21 cellular contexts compared by ENCODE assay signal in the genomic region with DNA sequence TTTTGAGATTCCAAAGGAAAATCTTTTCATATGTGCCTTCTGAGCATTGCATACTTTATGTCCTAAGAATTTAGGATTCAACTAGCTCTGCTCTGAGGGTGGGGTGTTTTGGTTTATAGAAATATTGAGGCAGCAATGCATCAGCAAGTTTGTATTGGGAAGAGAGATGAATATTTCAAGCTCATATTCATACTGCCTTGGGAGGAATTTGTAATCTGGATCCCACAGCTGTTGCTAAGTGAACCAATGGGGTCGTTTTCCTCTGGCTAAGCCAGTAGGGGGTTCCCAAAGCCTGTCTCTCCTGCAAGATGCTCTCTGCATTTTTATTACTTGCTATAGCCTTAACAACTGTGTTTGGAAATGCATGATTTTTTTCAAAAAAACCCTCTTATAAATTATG.
A peak's percentile ranks its signal among the peaks of the same experiment; 100 is the strongest.
DNase-seq lines count a peak whose midpoint lies in the region; ATAC-seq, FAIRE-seq and TF ChIP-seq lines count a peak whose summit lies in the region.
"Had no signal": no experiment of that assay in that cellular context is flagged by ENCODE, and none has a peak within 500 bp of the region (broad histone marks: within the 10 kb centered on the region; RNA-seq: fewer than 3 reads in every experiment).

No MANE protein-coding gene starts in this region.

- H3K4me1 Mint-ChIP-seq in activated CD8-positive, alpha-beta T cell treated with anti-CD3 and anti-CD28 coated beads for 36 hours (ENCODE audit: low read depth): peaks cover 10% of the 10 kb centered on the region

- no peak overlapping the region for H3K27ac Mint-ChIP-seq in activated CD8-positive, alpha-beta T cell treated with anti-CD3 and anti-CD28 coated beads for 36 hours
- H3K27ac Mint-ChIP-seq: activated naive CD4-positive, alpha-beta T cell treated with anti-CD3 and anti-CD28 coated beads, Interleukin-2, amount 10 ng/mL, durations not matched to agents 7 days and 5 days; natural killer cell had no signal

- no peak for FAIRE-seq in pancreas (lab: Jason Lieb, UNC)
- FAIRE-seq: G401.6, GM12892, urothelium cell line had no signal

- H3K9me3 Mint-ChIP-seq in activated CD8-positive, alpha-beta T cell treated with anti-CD3 and anti-CD28 coated beads for 36 hours: no peaks in the 10 kb centered on the region
- H3K9me3 Mint-ChIP-seq: natural killer cell had no signal

- no peak for ATAC-seq in pancreas
- ATAC-seq in aorta (ENCODE audit: low FRiP score): no peak
- no peak for ATAC-seq in activated CD8-positive, alpha-beta T cell treated with anti-CD3 and anti-CD28 coated beads for 36 hours
- ATAC-seq: gastrocnemius medialis, natural killer cell had no signal

- intact Hi-C loops in pancreas (cut with DNase I): loop anchor here in 1 of 3 donors (10.0 kb wide), 1 partner anchor 683 kb away; no protein-coding TSS in a partner anchor
- intact Hi-C loops in aorta (cut with DNase I): no loop called here
- intact Hi-C loops in activated CD8-positive, alpha-beta T cell treated with anti-CD3 and anti-CD28 coated beads for 36 hours (cut with micrococcal nuclease): loop anchor here (10.0 kb wide), 3 partner anchors 173 to 693 kb away; no protein-coding TSS in a partner anchor

- H3K27me3 ChIP-seq in pancreas (no peaks in the 10 kb centered on the region), aorta (ENCODE audit: control insufficient read depth in 1 of 2, insufficient read depth in 2 of 2, low read length in 1 of 2) (no peaks in the 10 kb centered on the region)
- H3K27me3 ChIP-seq: cardiac muscle cell, gastrocnemius medialis, stomach had no signal

- whole genome bisulfite sequencing in pancreas, 2 donors: 11 to 26% methylated on average over 1 of the region's 1 CpG
- 5 to 6% methylated on average over 1 of the region's 1 CpG for WGBS in aorta, 2 donors

- H3K4me1 ChIP-seq in pancreas (no peaks in the 10 kb centered on the region), aorta (ENCODE audit: control insufficient read depth in 1 of 2, insufficient read depth in 2 of 2, low read length in 2 of 2) (no peaks in the 10 kb centered on the region)
- H3K4me1 ChIP-seq: gastrocnemius medialis, stomach had no signal

- no peaks in the 10 kb centered on the region for H3K36me3 Mint-ChIP-seq in activated CD8-positive, alpha-beta T cell treated with anti-CD3 and anti-CD28 coated beads for 36 hours (ENCODE audit: low read depth)
- H3K36me3 Mint-ChIP-seq: activated naive CD4-positive, alpha-beta T cell treated with anti-CD3 and anti-CD28 coated beads, Interleukin-2, amount 10 ng/mL, durations not matched to agents 7 days and 5 days; natural killer cell had no signal

- no peak overlapping the region for H3K4me3 ChIP-seq in epithelial cell of proximal tubule (ENCODE audit: low read depth, low read length)
- H3K4me3 ChIP-seq in pancreas: no peak overlapping the region
- no peak overlapping the region for H3K4me3 ChIP-seq in aorta (ENCODE audit: low read length in 2 of 2)
- H3K4me3 ChIP-seq: cardiac muscle cell, gastrocnemius medialis, stomach had no signal

- CTCF ChIA-PET in activated CD8-positive, alpha-beta T cell treated with anti-CD3 and anti-CD28 coated beads for 36 hours (lab: Charles Lee): interaction anchor here (0.7 kb wide), 1 partner anchor 186 kb away, joined by 3 read pairs; no protein-coding TSS in a partner anchor

- DNase-seq in NCI-H1105 treated with DMSO at 0.1 percent for 48 hours (lab: John Stamatoyannopoulos, UW) (peak; percentile 5), NCI-H1105 (lab: John Stamatoyannopoulos, UW) (no peak), SK-N-DZ (ENCODE audit: low spot score) (peak; percentile 1), epithelial cell of proximal tubule (ENCODE audit: low read depth) (no peak), non-pigmented ciliary epithelial cell (ENCODE audit: low read depth) (peak; percentile 19), pancreas (no peak), aorta (no peak)
- no peak for DNase-seq in activated CD8-positive, alpha-beta T cell treated with anti-CD3 and anti-CD28 coated beads for 36 hours
- DNase-seq: 8988T; activated CD4-positive, alpha-beta T cell treated with anti-CD3 and anti-CD28 coated beads for 4 hours; activated naive CD4-positive, alpha-beta T cell treated with anti-CD3 and anti-CD28 coated beads, Interleukin-2, amount 10 ng/mL, durations not matched to agents 7 days and 5 days; gastrocnemius medialis; GOT3; natural killer cell; NCI-H1436 treated with DMSO at 0.1 percent for 48 hours; SHP77; stomach had no signal

- no peaks in the 10 kb centered on the region for H3K27me3 Mint-ChIP-seq in activated CD8-positive, alpha-beta T cell treated with anti-CD3 and anti-CD28 coated beads for 36 hours

- TF ChIP-seq CTCF in epithelial cell of proximal tubule (conservative IDR thresholded peaks at IDR 0.05; ENCODE audit: low read depth, low read length) (peak; percentile 9), pancreas (IDR thresholded peaks at IDR 0.05) (no peak)
- no peak for TF ChIP-seq CTCF in activated CD8-positive, alpha-beta T cell treated with anti-CD3 and anti-CD28 coated beads for 36 hours (IDR thresholded peaks at IDR 0.05)

- no peak overlapping the region for H3K4me3 Mint-ChIP-seq in activated CD8-positive, alpha-beta T cell treated with anti-CD3 and anti-CD28 coated beads for 36 hours
- H3K4me3 Mint-ChIP-seq: activated naive CD4-positive, alpha-beta T cell treated with anti-CD3 and anti-CD28 coated beads, Interleukin-2, amount 10 ng/mL, durations not matched to agents 7 days and 5 days; natural killer cell had no signal

- H3K9me3 ChIP-seq in pancreas (no peaks in the 10 kb centered on the region), aorta (ENCODE audit: control insufficient read depth, low read length) (no peaks in the 10 kb centered on the region)
- H3K9me3 ChIP-seq: gastrocnemius medialis, stomach had no signal

- H3K27ac ChIP-seq in pancreas (no peak overlapping the region), aorta (ENCODE audit: low read depth in 1 of 2, low read length in 2 of 2) (no peak overlapping the region)
- H3K27ac ChIP-seq: cardiac muscle cell, gastrocnemius medialis, stomach had no signal

- no peaks in the 10 kb centered on the region for H3K36me3 ChIP-seq in pancreas
- no peaks in the 10 kb centered on the region for H3K36me3 ChIP-seq in aorta (ENCODE audit: control insufficient read depth in 1 of 2, insufficient read depth in 2 of 2, low read length in 1 of 2)
- H3K36me3 ChIP-seq: cardiac muscle cell, gastrocnemius medialis, stomach had no signal

- POLR2A ChIA-PET in activated CD8-positive, alpha-beta T cell treated with anti-CD3 and anti-CD28 coated beads for 36 hours (lab: Charles Lee): no interaction called here

Comparison
In these comparisons a context has a peak if more than half of its experiments do, and no peak if none do; other contexts are left out.
1. DNase-seq: peak in NCI-H1105 treated with DMSO at 0.1 percent for 48 hours (single experiment), SK-N-DZ (single experiment) and non-pigmented ciliary epithelial cell (single experiment); none in NCI-H1105 (single experiment), epithelial cell of proximal tubule (single experiment), pancreas (0 of 6), aorta (0 of 2) and activated CD8-positive, alpha-beta T cell treated with anti-CD3 and anti-CD28 coated beads for 36 hours (single experiment).